ENCODE assay signal across 19 cellular contexts in the genomic region with DNA sequence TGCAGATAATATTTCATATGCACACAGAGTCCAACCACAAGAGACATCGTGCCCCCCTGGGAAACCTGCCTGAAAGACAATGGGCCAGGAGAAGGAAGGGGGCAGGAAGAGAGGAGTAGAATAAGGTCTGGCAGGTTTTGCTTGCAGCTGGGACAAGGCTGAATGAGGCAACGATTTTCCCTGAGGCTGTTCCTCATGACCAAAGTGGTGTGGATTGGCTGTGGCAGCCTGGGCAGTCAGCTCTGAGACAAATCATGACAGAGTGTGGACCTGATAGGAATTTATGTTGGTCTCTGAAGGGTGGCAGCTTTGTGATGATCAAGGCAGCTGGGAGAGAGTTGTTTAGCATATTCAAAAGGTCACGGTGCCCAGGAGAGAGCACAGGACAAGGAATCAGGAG.
DNase-seq lines count a peak whose midpoint lies in the region; ATAC-seq and TF ChIP-seq lines count a peak whose summit lies in the region.
"Had no signal": no experiment of that assay in that cellular context is flagged by ENCODE, and none has a peak within 500 bp of the region (broad histone marks: within the 10 kb centered on the region; RNA-seq: fewer than 3 reads in every experiment).

No MANE protein-coding gene starts in this region.

- no peaks in the 10 kb centered on the region for H3K79me2 ChIP-seq in GM23338 (replicated peaks; ENCODE audit: insufficient read depth)

- H3K4me2 ChIP-seq in GM23338, result no peak overlapping the region
- H3K4me2 ChIP-seq: BLaER1 had no signal

- H3K27ac Mint-ChIP-seq in GM23338, result no peak overlapping the region
- H3K27ac Mint-ChIP-seq: CD14-positive monocyte; CD4-positive, alpha-beta memory T cell; CD4-positive, CD25-positive, alpha-beta regulatory T cell; CD8-positive, alpha-beta memory T cell had no signal

- no peak overlapping the region for H3K27ac ChIP-seq in GM23338 (ENCODE audit: low read depth)
- H3K27ac ChIP-seq: BLaER1 had no signal

- H3K4me3 Mint-ChIP-seq in GM23338, result no peak overlapping the region
- H3K4me3 Mint-ChIP-seq: CD14-positive monocyte; CD4-positive, alpha-beta memory T cell; CD4-positive, CD25-positive, alpha-beta regulatory T cell had no signal

- no peaks in the 10 kb centered on the region; the same call in 1 of the 2 replicates for H4K20me1 ChIP-seq in GM23338 (replicated peaks; ENCODE audit: insufficient read depth)
- H4K20me1 ChIP-seq: BLaER1 had no signal

- H3K4me3 ChIP-seq in GM23338, result no peak overlapping the region
- H3K4me3 ChIP-seq in epithelial cell of esophagus (ENCODE audit: low read length), result no peak overlapping the region
- H3K4me3 ChIP-seq: BLaER1, GM12878 had no signal

- DNase-seq in GM23338 (ENCODE audit: low spot score), result no peak
- DNase-seq in epithelial cell of esophagus (ENCODE audit: low read depth), result peak; percentile 31
- DNase-seq in COLO829 (ENCODE audit: low spot score), result no peak
- no peak for DNase-seq in HPDE6-E6E7 (ENCODE audit: extremely low spot score)
- DNase-seq: 8988T; ACHN; BE2C; C1 segment of cervical spinal cord; Caco-2; Calu3; CD4-positive, alpha-beta memory T cell; CD4-positive, CD25-positive, alpha-beta regulatory T cell; CD8-positive, alpha-beta memory T cell; DMS79 treated with DMSO at 0.1 percent for 48 hours; GDM1 had no signal

- no peaks in the 10 kb centered on the region for H3K27me3 Mint-ChIP-seq in GM23338 (ENCODE audit: insufficient read depth, low read depth, poor library complexity)
- H3K27me3 Mint-ChIP-seq: CD4-positive, CD25-positive, alpha-beta regulatory T cell had no signal

- H3K4me1 Mint-ChIP-seq in GM23338, result peaks cover 4% of the 10 kb centered on the region; the same call in 1 of the 3 replicates
- H3K4me1 Mint-ChIP-seq: CD14-positive monocyte; CD4-positive, alpha-beta memory T cell; CD4-positive, CD25-positive, alpha-beta regulatory T cell; CD8-positive, alpha-beta memory T cell had no signal

- TF ChIP-seq CTCF in GM23338 (conservative IDR thresholded peaks at IDR 0.05; ENCODE audit: low read depth in 2 of 2) (no peak), epithelial cell of esophagus (IDR thresholded peaks at IDR 0.05; ENCODE audit: insufficient read depth, low read depth, low read length, missing control alignments) (no peak)

- H3K9me3 Mint-ChIP-seq in GM23338, result peaks cover 4% of the 10 kb centered on the region; the same call in 2 of the 3 replicates

- H3K9me2 ChIP-seq in GM23338 (ENCODE audit: insufficient read depth), result no peaks in the 10 kb centered on the region

- ATAC-seq in GM23338 (no peak), HG02642 (IDR thresholded peaks at IDR 0.05; ENCODE audit: poor library complexity, unreplicated experiment) (no peak)
- ATAC-seq: GM12878 had no signal

- no peaks in the 10 kb centered on the region for H3K36me3 Mint-ChIP-seq in GM23338 (ENCODE audit: low read depth)
- H3K36me3 Mint-ChIP-seq: CD14-positive monocyte; CD4-positive, alpha-beta memory T cell; CD4-positive, CD25-positive, alpha-beta regulatory T cell; CD8-positive, alpha-beta memory T cell had no signal

- H2AFZ ChIP-seq in GM23338, result 0 out of 2 replicates have a peak overlapping the region, but pooled peaks have one; percentile 23

- H3K27me3 ChIP-seq in GM23338 (ENCODE audit: insufficient read depth), result no peaks in the 10 kb centered on the region
- H3K27me3 ChIP-seq: BE2C, BLaER1 had no signal

- no peaks in the 10 kb centered on the region for H3K36me3 ChIP-seq in GM23338 (ENCODE audit: insufficient read depth)
- H3K36me3 ChIP-seq: BE2C, BLaER1 had no signal

- H3F3A ChIP-seq in GM23338 (replicated peaks; ENCODE audit: low read depth), result no peaks in the 10 kb centered on the region

- no peaks in the 10 kb centered on the region for H3K4me1 ChIP-seq in GM23338 (ENCODE audit: insufficient read depth)
- H3K4me1 ChIP-seq: BE2C, BLaER1, Caco-2 had no signal

TF ChIP-seq in GM23338, 12 proteins besides CTCF, POLR2A, EP300 and RAD21 (continues in another document):
- TF ChIP-seq EZH2 (IDR thresholded peaks at IDR 0.05; ENCODE audit: low read depth, unreplicated experiment) (no peak), ETS1 (IDR thresholded peaks at IDR 0.05) (no peak), NANOG (IDR thresholded peaks at IDR 0.05; ENCODE audit: borderline replicate concordance) (no peak), EZH2phosphoT487 (IDR thresholded peaks at IDR 0.05; ENCODE audit: unreplicated experiment) (no peak), ZNF331 (CRISPR knock-in tag; IDR thresholded peaks at IDR 0.05; ENCODE audit: low read depth) (no peak), ZNF114 (CRISPR knock-in tag; IDR thresholded peaks at IDR 0.05) (no peak), POLR2AphosphoS5 (IDR thresholded peaks at IDR 0.05; ENCODE audit: low read depth) (no peak), STAT1 (IDR thresholded peaks at IDR 0.05; ENCODE audit: unreplicated experiment) (no peak), CREB1 (CRISPR knock-in tag; IDR thresholded peaks at IDR 0.05; ENCODE audit: low read depth) (no peak)
- TF ChIP-seq, protein P1, sequence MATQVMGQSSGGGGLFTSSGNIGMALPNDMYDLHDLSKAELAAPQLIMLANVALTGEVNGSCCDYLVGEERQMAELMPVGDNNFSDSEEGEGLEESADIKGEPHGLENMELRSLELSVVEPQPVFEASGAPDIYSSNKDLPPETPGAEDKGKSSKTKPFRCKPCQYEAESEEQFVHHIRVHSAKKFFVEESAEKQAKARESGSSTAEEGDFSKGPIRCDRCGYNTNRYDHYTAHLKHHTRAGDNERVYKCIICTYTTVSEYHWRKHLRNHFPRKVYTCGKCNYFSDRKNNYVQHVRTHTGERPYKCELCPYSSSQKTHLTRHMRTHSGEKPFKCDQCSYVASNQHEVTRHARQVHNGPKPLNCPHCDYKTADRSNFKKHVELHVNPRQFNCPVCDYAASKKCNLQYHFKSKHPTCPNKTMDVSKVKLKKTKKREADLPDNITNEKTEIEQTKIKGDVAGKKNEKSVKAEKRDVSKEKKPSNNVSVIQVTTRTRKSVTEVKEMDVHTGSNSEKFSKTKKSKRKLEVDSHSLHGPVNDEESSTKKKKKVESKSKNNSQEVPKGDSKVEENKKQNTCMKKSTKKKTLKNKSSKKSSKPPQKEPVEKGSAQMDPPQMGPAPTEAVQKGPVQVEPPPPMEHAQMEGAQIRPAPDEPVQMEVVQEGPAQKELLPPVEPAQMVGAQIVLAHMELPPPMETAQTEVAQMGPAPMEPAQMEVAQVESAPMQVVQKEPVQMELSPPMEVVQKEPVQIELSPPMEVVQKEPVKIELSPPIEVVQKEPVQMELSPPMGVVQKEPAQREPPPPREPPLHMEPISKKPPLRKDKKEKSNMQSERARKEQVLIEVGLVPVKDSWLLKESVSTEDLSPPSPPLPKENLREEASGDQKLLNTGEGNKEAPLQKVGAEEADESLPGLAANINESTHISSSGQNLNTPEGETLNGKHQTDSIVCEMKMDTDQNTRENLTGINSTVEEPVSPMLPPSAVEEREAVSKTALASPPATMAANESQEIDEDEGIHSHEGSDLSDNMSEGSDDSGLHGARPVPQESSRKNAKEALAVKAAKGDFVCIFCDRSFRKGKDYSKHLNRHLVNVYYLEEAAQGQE (IDR thresholded peaks at IDR 0.05; ENCODE audit: unreplicated experiment), result no peak
